In the genomic region with DNA sequence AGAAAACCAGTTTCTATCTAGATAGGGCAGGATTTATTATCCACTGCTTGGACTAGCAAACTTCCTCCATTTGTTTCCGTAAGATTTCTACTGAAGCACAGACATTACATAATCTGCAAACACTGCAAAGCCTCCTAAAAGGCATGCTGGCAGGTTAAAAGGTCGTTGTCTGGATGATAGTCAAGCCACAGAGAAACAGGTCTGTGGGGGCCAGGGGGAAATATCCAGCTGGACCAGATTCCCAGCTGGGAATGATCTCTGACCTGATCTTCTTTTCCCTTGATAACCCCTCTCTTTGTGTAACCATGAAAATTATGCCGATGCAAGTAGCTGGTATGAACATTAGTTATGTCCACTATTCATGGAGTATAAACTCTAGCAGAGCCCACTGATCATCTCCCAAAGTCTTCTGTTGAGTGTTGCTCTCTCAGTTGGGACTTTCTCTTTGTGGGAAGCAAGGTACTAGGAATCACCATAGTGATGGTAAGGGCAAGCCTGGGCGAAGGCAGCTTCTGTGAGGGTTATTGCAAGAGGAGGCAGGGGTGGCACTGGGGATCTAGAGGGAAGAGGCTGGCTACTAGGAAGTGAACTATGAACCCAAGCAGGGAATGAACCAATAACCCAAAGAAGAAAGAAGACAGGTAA, we compare ENCODE assay signal across 12 cellular contexts.
DNase-seq lines count a peak whose midpoint lies in the region; ATAC-seq and TF ChIP-seq lines count a peak whose summit lies in the region.
"Had no signal": no experiment of that assay in that cellular context is flagged by ENCODE, and none has a peak within 500 bp of the region (broad histone marks: within the 10 kb centered on the region; RNA-seq: fewer than 3 reads in every experiment).

No MANE protein-coding gene starts in this region.

- no peak overlapping the region for H3K4me3 Mint-ChIP-seq in natural killer cell

- no peaks in the 10 kb centered on the region for H3K27me3 ChIP-seq in liver (ENCODE audit: control insufficient read depth in 4 of 4, insufficient read depth in 4 of 4, low read length in 3 of 4)
- H3K27me3 ChIP-seq: stomach had no signal

- TF ChIP-seq CTCF in cardiac fibroblast (IDR thresholded peaks at IDR 0.05; ENCODE audit: low read depth, low read length) (no peak), liver (IDR thresholded peaks at IDR 0.05; ENCODE audit: low read depth, low read length, missing input control) (no peak), natural killer cell (IDR thresholded peaks at IDR 0.05) (no peak)

- H3K36me3 Mint-ChIP-seq in natural killer cell = no peaks in the 10 kb centered on the region

- H3K4me1 ChIP-seq in liver (ENCODE audit: control insufficient read depth in 4 of 4, insufficient read depth in 4 of 4, low read length in 3 of 4) = peaks cover 2 to 19% (median 13%) of the 10 kb centered on the region in 4 donors

- H3K27ac Mint-ChIP-seq in natural killer cell = no peak overlapping the region

- no peaks in the 10 kb centered on the region for H3K27me3 Mint-ChIP-seq in natural killer cell (ENCODE audit: low read depth in 2 of 2)

- no peaks in the 10 kb centered on the region for H3K9me3 ChIP-seq in liver (ENCODE audit: control insufficient read depth in 4 of 4, low read length in 3 of 4)
- H3K9me3 ChIP-seq: left ventricle myocardium inferior, stomach had no signal

- TF ChIP-seq RAD21 in liver (IDR thresholded peaks at IDR 0.05) = peak; percentile 38 to 39

- peak; percentile 7 for DNase-seq in A172 (ENCODE audit: low spot score)
- DNase-seq in NCI-H226 = peak; percentile 42
- peak; percentile 37 for DNase-seq in cardiac fibroblast (ENCODE audit: low read depth in 2 of 2)
- DNase-seq in stimulated activated CD4-positive, alpha-beta T cell treated with anti-CD3 and anti-CD28 coated beads, Interleukin-4, amount 100 ng/mL, for 24 hours = no peak
- DNase-seq in natural killer cell = no peak
- no peak for DNase-seq in AML-193 (lab: John Stamatoyannopoulos, UW)
- DNase-seq in DMS114 treated with DMSO at 0.1 percent for 48 hours (lab: John Stamatoyannopoulos, UW; ENCODE audit: unreplicated experiment) = no peak
- DNase-seq: left ventricle myocardium inferior, NCI-H748 treated with DMSO at 0.1 percent for 48 hours, stomach had no signal

- whole genome bisulfite sequencing in liver = 27% methylated on average over 4 of the region's 4 CpGs

- peak overlapping the region; percentile 21 to 47 for H3K27ac ChIP-seq in liver (ENCODE audit: low read depth in 1 of 2, low read length in 2 of 2)
- H3K27ac ChIP-seq: KMS-11, left ventricle myocardium inferior, stomach had no signal

- peaks cover 6 to 7% of the 10 kb centered on the region in 2 donors for H3K4me1 Mint-ChIP-seq in natural killer cell

- no peak overlapping the region for H3K4me3 ChIP-seq in cardiac fibroblast (replicated peaks in 1 of 2; ENCODE audit: low read depth in 2 of 2, low read length in 2 of 2)
- H3K4me3 ChIP-seq in liver (ENCODE audit: low read depth in 1 of 3, low read length in 3 of 3) = no peak overlapping the region
- H3K4me3 ChIP-seq: left ventricle myocardium inferior, stomach had no signal

- H3K36me3 ChIP-seq in liver (ENCODE audit: control insufficient read depth in 4 of 4, insufficient read depth in 3 of 4, low read depth in 1 of 4, low read length in 3 of 4) = peaks cover 0 to 1% (median 0%) of the 10 kb centered on the region in 4 donors
- H3K36me3 ChIP-seq: left ventricle myocardium inferior had no signal

- ATAC-seq in natural killer cell = no peak

- no peak overlapping the region for H3K9ac ChIP-seq in liver (ENCODE audit: low read depth in 1 of 2, low read length in 2 of 2)
- H3K9ac ChIP-seq: KMS-11 had no signal

- intact Hi-C loops in natural killer cell (cut with micrococcal nuclease) = no loop called here

- no peaks in the 10 kb centered on the region for H3K9me3 Mint-ChIP-seq in natural killer cell

TF ChIP-seq in liver, 16 proteins besides CTCF, POLR2A, EP300 and RAD21:
- TF ChIP-seq HNF4G (IDR thresholded peaks at IDR 0.05) (peak; percentile 52), RXRA (IDR thresholded peaks at IDR 0.05) (peak; percentile 70 to 86), REST (IDR thresholded peaks at IDR 0.05) (peak; percentile 40), EGR1 (IDR thresholded peaks at IDR 0.05; ENCODE audit: low read depth in 2 of 2) (peak in 1 of 2 donors; percentile 39), GABPA (IDR thresholded peaks at IDR 0.05 in 1 of 2, conservative IDR thresholded peaks at IDR 0.05 in 1 of 2) (no peak), HNF4A (conservative IDR thresholded peaks at IDR 0.05) (peak; percentile 73 to 81), YY1 (IDR thresholded peaks at IDR 0.05) (peak; percentile 78), TAF1 (conservative IDR thresholded peaks at IDR 0.05) (no peak), ZBTB33 (IDR thresholded peaks at IDR 0.05) (peak; percentile 54), JUND (IDR thresholded peaks at IDR 0.05) (peak; percentile 43 to 49), FOXA2 (IDR thresholded peaks at IDR 0.05) (no peak), MAX (IDR thresholded peaks at IDR 0.05) (peak; percentile 64), SP1 (IDR thresholded peaks at IDR 0.05) (peak; percentile 55), NR2F2 (IDR thresholded peaks at IDR 0.05) (peak; percentile 98), FOXA1 (IDR thresholded peaks at IDR 0.05) (no peak)
- TF ChIP-seq, protein P1, sequence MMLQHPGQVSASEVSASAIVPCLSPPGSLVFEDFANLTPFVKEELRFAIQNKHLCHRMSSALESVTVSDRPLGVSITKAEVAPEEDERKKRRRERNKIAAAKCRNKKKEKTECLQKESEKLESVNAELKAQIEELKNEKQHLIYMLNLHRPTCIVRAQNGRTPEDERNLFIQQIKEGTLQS (IDR thresholded peaks at IDR 0.05) = no peak
TF ChIP-seq in liver: peak in this region for 11.

Comparison
In these comparisons a context has a peak if more than half of its experiments do, and no peak if none do; other contexts are left out.
1. DNase-seq: peak in A172 (single experiment), NCI-H226 (single experiment) and cardiac fibroblast (2 of 2); none in stimulated activated CD4-positive, alpha-beta T cell treated with anti-CD3 and anti-CD28 coated beads, Interleukin-4, amount 100 ng/mL, for 24 hours (single experiment), natural killer cell (single experiment), AML-193 (0 of 2) and DMS114 treated with DMSO at 0.1 percent for 48 hours (single experiment).